Comparison of ENCODE assay signal across 35 cellular contexts in the genomic region with DNA sequence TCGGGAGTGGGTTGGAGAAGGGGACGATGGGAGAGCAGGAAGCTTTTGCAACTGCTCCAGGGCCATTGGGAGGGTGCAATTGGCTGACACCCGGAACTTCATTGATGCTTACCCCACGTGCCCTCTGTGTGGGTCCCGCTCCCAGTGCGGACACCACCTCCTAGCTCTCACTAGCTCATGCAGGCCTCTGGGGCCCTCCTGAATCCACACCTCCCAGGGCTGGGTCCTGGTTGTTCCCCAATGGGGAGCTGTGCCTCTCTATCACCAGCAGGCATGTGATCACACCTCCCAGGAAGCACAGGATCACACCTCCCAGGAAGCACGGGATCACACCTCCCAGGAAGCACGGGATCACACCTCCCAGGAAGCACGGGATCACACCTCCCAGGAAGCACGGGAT. TPM values are rescaled to one million over a fixed set of nuclear protein-coding genes. Genes with fewer than 3 reads are reported as not detected.
"Had no signal": no experiment of that assay in that cellular context is flagged by ENCODE, and none has a peak within 500 bp of the region (broad histone marks: within the 10 kb centered on the region; RNA-seq: fewer than 3 reads in every experiment).

No MANE protein-coding gene starts in this region.

- DNase-seq: activated B cell treated with CpG ODN at 0.5 μM for 24 hours; activated CD4-positive, alpha-beta memory T cell treated with anti-CD3 and anti-CD28 coated beads, Interleukin-2, amount 10 ng/mL, durations not matched to agents 7 days and 5 days; activated CD4-positive, alpha-beta T cell treated with anti-CD3 and anti-CD28 coated beads for 4 hours; activated CD4-positive, alpha-beta T cell treated with anti-CD3 and anti-CD28 coated beads, Interleukin-2, amount 10 ng/mL, durations not matched to agents 7 days and 5 days; activated CD4-positive, alpha-beta T cell treated with anti-CD3 and anti-CD28 coated beads, Interleukin-2, amount 50 U/mL, for 48 hours; activated CD4-positive, CD25-positive, alpha-beta regulatory T cell treated with anti-CD3 and anti-CD28 coated beads, Interleukin-2, amount 50 U/mL, for 72 hours; activated CD8-positive, alpha-beta memory T cell treated with anti-CD3 and anti-CD28 coated beads for 24 hours; activated CD8-positive, alpha-beta memory T cell treated with anti-CD3 and anti-CD28 coated beads, Interleukin-2, amount 10 ng/mL, durations not matched to agents 7 days and 5 days; activated CD8-positive, alpha-beta memory T cell treated with anti-CD3 and anti-CD28 coated beads, Interleukin-2, amount 50 U/mL, for 48 hours; activated CD8-positive, alpha-beta T cell treated with anti-CD3 and anti-CD28 coated beads, Interleukin-2, amount 10 ng/mL, durations not matched to agents 7 days and 5 days; activated effector memory CD4-positive, alpha-beta T cell treated with Interleukin-2 at 50 U/mL for 16 hours; activated gamma-delta T cell; activated naive CD4-positive, alpha-beta T cell treated with anti-CD3 and anti-CD28 coated beads, Interleukin-2, amount 10 ng/mL, durations not matched to agents 7 days and 5 days; activated naive CD4-positive, alpha-beta T cell treated with Interleukin-2 at 50 U/mL for 16 hours; activated naive CD8-positive, alpha-beta T cell treated with anti-CD3 and anti-CD28 coated beads, Interleukin-2, amount 10 ng/mL, durations not matched to agents 7 days and 5 days; activated naive CD8-positive, alpha-beta T cell treated with anti-CD3 and anti-CD28 coated beads, Interleukin-2, amount 50 U/mL, for 24 hours; activated T-cell treated with anti-CD3 and anti-CD28 coated beads, Interleukin-2, amount 50 U/mL, for 24 hours; activated T-cell treated with anti-CD3 and anti-CD28 coated beads, Interleukin-2, amount 50 U/mL, for 48 hours; amygdala; anterior cingulate cortex; body of pancreas; brain microvascular endothelial cell; central memory CD4-positive, alpha-beta T cell; T-helper 1 cell; T-helper 2 cell; T-helper 9 cell had no signal

- H3K4me1 ChIP-seq: ascending aorta, body of pancreas, breast epithelium had no signal

- H3K36me3 ChIP-seq: breast epithelium had no signal

- H3K27ac Mint-ChIP-seq: activated B cell treated with CpG ODN at 0.5 μM for 24 hours; activated CD4-positive, alpha-beta memory T cell treated with anti-CD3 and anti-CD28 coated beads, Interleukin-2, amount 10 ng/mL, durations not matched to agents 7 days and 5 days; activated CD4-positive, alpha-beta T cell treated with anti-CD3 and anti-CD28 coated beads, Interleukin-2, amount 10 ng/mL, durations not matched to agents 7 days and 5 days; activated CD8-positive, alpha-beta memory T cell treated with anti-CD3 and anti-CD28 coated beads, Interleukin-2, amount 10 ng/mL, durations not matched to agents 7 days and 5 days; activated CD8-positive, alpha-beta T cell treated with anti-CD3 and anti-CD28 coated beads, Interleukin-2, amount 10 ng/mL, durations not matched to agents 7 days and 5 days; activated naive CD4-positive, alpha-beta T cell treated with anti-CD3 and anti-CD28 coated beads, Interleukin-2, amount 10 ng/mL, durations not matched to agents 7 days and 5 days; activated naive CD4-positive, alpha-beta T cell treated with anti-CD3 and anti-CD28 coated beads, Interleukin-2, amount 50 U/mL, for 24 hours; activated naive CD8-positive, alpha-beta T cell; activated naive CD8-positive, alpha-beta T cell treated with anti-CD3 and anti-CD28 coated beads, Interleukin-2, amount 10 ng/mL, durations not matched to agents 7 days and 5 days; activated naive CD8-positive, alpha-beta T cell treated with anti-CD3 and anti-CD28 coated beads, Interleukin-2, amount 50 U/mL, for 24 hours; activated T-cell treated with anti-CD3 and anti-CD28 coated beads, Interleukin-2, amount 50 U/mL, for 24 hours; activated T-helper 2 cell treated with anti-CD3 and anti-CD28 coated beads, Interferon-gamma antibody, Interleukin-2, Interleukin-4, amounts not matched to agents 10 μg/mL and 5 μg/mL and 100 μg/mL, durations not matched to agents 14 hours and 24 hours and 36 hours; T-helper 1 cell treated with Interleukin-12 subunit alpha and Interleukin-12 subunit beta and Interleukin-4 antibody, amounts not matched to agents 30 μg/mL and 1 μg/mL, for 36 hours; T-helper 2 cell treated with Interferon-gamma antibody and Interleukin-4, amounts not matched to agents 5 μg/mL and 100 μg/mL, for 36 hours had no signal

- H3K36me3 Mint-ChIP-seq: activated CD8-positive, alpha-beta memory T cell treated with anti-CD3 and anti-CD28 coated beads, Interleukin-2, amount 10 ng/mL, durations not matched to agents 7 days and 5 days; activated naive CD4-positive, alpha-beta T cell treated with anti-CD3 and anti-CD28 coated beads, Interleukin-2, amount 10 ng/mL, durations not matched to agents 7 days and 5 days; activated naive CD4-positive, alpha-beta T cell treated with anti-CD3 and anti-CD28 coated beads, Interleukin-2, amount 50 U/mL, for 24 hours; activated naive CD8-positive, alpha-beta T cell; activated naive CD8-positive, alpha-beta T cell treated with anti-CD3 and anti-CD28 coated beads, Interleukin-2, amount 10 ng/mL, durations not matched to agents 7 days and 5 days had no signal

- ATAC-seq: activated CD8-positive, alpha-beta memory T cell treated with anti-CD3 and anti-CD28 coated beads, Interleukin-2, amount 10 ng/mL, durations not matched to agents 7 days and 5 days; activated CD8-positive, alpha-beta T cell treated with anti-CD3 and anti-CD28 coated beads, Interleukin-2, amount 10 ng/mL, durations not matched to agents 7 days and 5 days; activated naive CD8-positive, alpha-beta T cell treated with anti-CD3 and anti-CD28 coated beads, Interleukin-2, amount 50 U/mL, for 24 hours; body of pancreas had no signal

- H3K9me3 ChIP-seq: ascending aorta, body of pancreas, breast epithelium had no signal

- H3K4me3 Mint-ChIP-seq: activated B cell treated with CpG ODN at 0.5 μM for 24 hours; activated CD4-positive, alpha-beta memory T cell treated with anti-CD3 and anti-CD28 coated beads, Interleukin-2, amount 10 ng/mL, durations not matched to agents 7 days and 5 days; activated CD4-positive, alpha-beta T cell treated with anti-CD3 and anti-CD28 coated beads, Interleukin-2, amount 10 ng/mL, durations not matched to agents 7 days and 5 days; activated CD8-positive, alpha-beta memory T cell treated with anti-CD3 and anti-CD28 coated beads, Interleukin-2, amount 10 ng/mL, durations not matched to agents 7 days and 5 days; activated CD8-positive, alpha-beta T cell treated with anti-CD3 and anti-CD28 coated beads, Interleukin-2, amount 10 ng/mL, durations not matched to agents 7 days and 5 days; activated naive CD4-positive, alpha-beta T cell treated with anti-CD3 and anti-CD28 coated beads, Interleukin-2, amount 10 ng/mL, durations not matched to agents 7 days and 5 days; activated naive CD4-positive, alpha-beta T cell treated with anti-CD3 and anti-CD28 coated beads, Interleukin-2, amount 50 U/mL, for 24 hours; activated naive CD8-positive, alpha-beta T cell; activated naive CD8-positive, alpha-beta T cell treated with anti-CD3 and anti-CD28 coated beads, Interleukin-2, amount 10 ng/mL, durations not matched to agents 7 days and 5 days; activated naive CD8-positive, alpha-beta T cell treated with anti-CD3 and anti-CD28 coated beads, Interleukin-2, amount 50 U/mL, for 24 hours; activated T-cell treated with anti-CD3 and anti-CD28 coated beads, Interleukin-2, amount 50 U/mL, for 24 hours; T-helper 1 cell treated with Interleukin-12 subunit alpha and Interleukin-12 subunit beta and Interleukin-4 antibody, amounts not matched to agents 30 μg/mL and 1 μg/mL, for 36 hours; T-helper 2 cell treated with Interferon-gamma antibody and Interleukin-4, amounts not matched to agents 5 μg/mL and 100 μg/mL, for 36 hours had no signal

- H3K27me3 ChIP-seq: ascending aorta, body of pancreas, brain microvascular endothelial cell, breast epithelium had no signal

- H3K9me3 Mint-ChIP-seq: activated B cell treated with CpG ODN at 0.5 μM for 24 hours; activated CD4-positive, alpha-beta memory T cell treated with anti-CD3 and anti-CD28 coated beads, Interleukin-2, amount 10 ng/mL, durations not matched to agents 7 days and 5 days; activated CD4-positive, alpha-beta T cell treated with anti-CD3 and anti-CD28 coated beads, Interleukin-2, amount 10 ng/mL, durations not matched to agents 7 days and 5 days; activated naive CD4-positive, alpha-beta T cell treated with anti-CD3 and anti-CD28 coated beads, Interleukin-2, amount 10 ng/mL, durations not matched to agents 7 days and 5 days; activated naive CD4-positive, alpha-beta T cell treated with anti-CD3 and anti-CD28 coated beads, Interleukin-2, amount 50 U/mL, for 24 hours; activated naive CD8-positive, alpha-beta T cell treated with anti-CD3 and anti-CD28 coated beads, Interleukin-2, amount 10 ng/mL, durations not matched to agents 7 days and 5 days; activated naive CD8-positive, alpha-beta T cell treated with anti-CD3 and anti-CD28 coated beads, Interleukin-2, amount 50 U/mL, for 24 hours; activated T-cell treated with anti-CD3 and anti-CD28 coated beads, Interleukin-2, amount 50 U/mL, for 24 hours; activated T-helper 2 cell treated with anti-CD3 and anti-CD28 coated beads, Interferon-gamma antibody, Interleukin-2, Interleukin-4, amounts not matched to agents 10 μg/mL and 5 μg/mL and 100 μg/mL, durations not matched to agents 14 hours and 24 hours and 36 hours; T-helper 1 cell treated with Interleukin-12 subunit alpha and Interleukin-12 subunit beta and Interleukin-4 antibody, amounts not matched to agents 30 μg/mL and 1 μg/mL, for 36 hours; T-helper 2 cell treated with Interferon-gamma antibody and Interleukin-4, amounts not matched to agents 5 μg/mL and 100 μg/mL, for 36 hours had no signal

- H3K27ac ChIP-seq: ascending aorta, body of pancreas, brain microvascular endothelial cell, breast epithelium, VCaP had no signal

- H3K4me3 ChIP-seq: ascending aorta, body of pancreas, breast epithelium had no signal

- H3K27me3 Mint-ChIP-seq: activated B cell treated with CpG ODN at 0.5 μM for 24 hours; activated CD4-positive, alpha-beta memory T cell treated with anti-CD3 and anti-CD28 coated beads, Interleukin-2, amount 10 ng/mL, durations not matched to agents 7 days and 5 days; activated CD4-positive, alpha-beta T cell treated with anti-CD3 and anti-CD28 coated beads, Interleukin-2, amount 10 ng/mL, durations not matched to agents 7 days and 5 days; activated CD8-positive, alpha-beta memory T cell treated with anti-CD3 and anti-CD28 coated beads, Interleukin-2, amount 10 ng/mL, durations not matched to agents 7 days and 5 days; activated naive CD4-positive, alpha-beta T cell treated with anti-CD3 and anti-CD28 coated beads, Interleukin-2, amount 10 ng/mL, durations not matched to agents 7 days and 5 days; activated naive CD4-positive, alpha-beta T cell treated with anti-CD3 and anti-CD28 coated beads, Interleukin-2, amount 50 U/mL, for 24 hours; activated naive CD8-positive, alpha-beta T cell; activated naive CD8-positive, alpha-beta T cell treated with anti-CD3 and anti-CD28 coated beads, Interleukin-2, amount 10 ng/mL, durations not matched to agents 7 days and 5 days; activated naive CD8-positive, alpha-beta T cell treated with anti-CD3 and anti-CD28 coated beads, Interleukin-2, amount 50 U/mL, for 24 hours had no signal

- H3K4me1 Mint-ChIP-seq: activated B cell treated with CpG ODN at 0.5 μM for 24 hours; activated CD4-positive, alpha-beta memory T cell treated with anti-CD3 and anti-CD28 coated beads, Interleukin-2, amount 10 ng/mL, durations not matched to agents 7 days and 5 days; activated CD4-positive, alpha-beta T cell treated with anti-CD3 and anti-CD28 coated beads, Interleukin-2, amount 10 ng/mL, durations not matched to agents 7 days and 5 days; activated CD8-positive, alpha-beta memory T cell treated with anti-CD3 and anti-CD28 coated beads, Interleukin-2, amount 10 ng/mL, durations not matched to agents 7 days and 5 days; activated naive CD4-positive, alpha-beta T cell treated with anti-CD3 and anti-CD28 coated beads, Interleukin-2, amount 10 ng/mL, durations not matched to agents 7 days and 5 days; activated naive CD4-positive, alpha-beta T cell treated with anti-CD3 and anti-CD28 coated beads, Interleukin-2, amount 50 U/mL, for 24 hours; activated naive CD8-positive, alpha-beta T cell treated with anti-CD3 and anti-CD28 coated beads, Interleukin-2, amount 10 ng/mL, durations not matched to agents 7 days and 5 days; activated naive CD8-positive, alpha-beta T cell treated with anti-CD3 and anti-CD28 coated beads, Interleukin-2, amount 50 U/mL, for 24 hours had no signal

RNA-seq across cellular contexts. Expression of gene FCN2, which starts 32.1 kb away (rescaled TPM):
- total RNA-seq: activated B cell treated with CpG ODN at 0.5 μM for 24 hours; activated CD4-positive, alpha-beta memory T cell treated with anti-CD3 and anti-CD28 coated beads, Interleukin-2, amount 10 ng/mL, durations not matched to agents 7 days and 5 days; activated CD4-positive, alpha-beta T cell treated with anti-CD3 and anti-CD28 coated beads, Interleukin-2, amount 10 ng/mL, durations not matched to agents 7 days and 5 days; activated CD8-positive, alpha-beta memory T cell treated with anti-CD3 and anti-CD28 coated beads, Interleukin-2, amount 10 ng/mL, durations not matched to agents 7 days and 5 days; activated CD8-positive, alpha-beta T cell treated with anti-CD3 and anti-CD28 coated beads, Interleukin-2, amount 10 ng/mL, durations not matched to agents 7 days and 5 days; activated naive CD8-positive, alpha-beta T cell treated with anti-CD3 and anti-CD28 coated beads, Interleukin-2, amount 10 ng/mL, durations not matched to agents 7 days and 5 days; activated T-helper 2 cell treated with anti-CD3 and anti-CD28 coated beads, Interferon-gamma antibody, Interleukin-2, Interleukin-4, amounts not matched to agents 10 μg/mL and 5 μg/mL and 100 μg/mL, durations not matched to agents 14 hours and 24 hours and 36 hours; ascending aorta; body of pancreas; cardiac septum had no signal
